Comparison of ENCODE assay signal across 8 cellular contexts in the genomic region with DNA sequence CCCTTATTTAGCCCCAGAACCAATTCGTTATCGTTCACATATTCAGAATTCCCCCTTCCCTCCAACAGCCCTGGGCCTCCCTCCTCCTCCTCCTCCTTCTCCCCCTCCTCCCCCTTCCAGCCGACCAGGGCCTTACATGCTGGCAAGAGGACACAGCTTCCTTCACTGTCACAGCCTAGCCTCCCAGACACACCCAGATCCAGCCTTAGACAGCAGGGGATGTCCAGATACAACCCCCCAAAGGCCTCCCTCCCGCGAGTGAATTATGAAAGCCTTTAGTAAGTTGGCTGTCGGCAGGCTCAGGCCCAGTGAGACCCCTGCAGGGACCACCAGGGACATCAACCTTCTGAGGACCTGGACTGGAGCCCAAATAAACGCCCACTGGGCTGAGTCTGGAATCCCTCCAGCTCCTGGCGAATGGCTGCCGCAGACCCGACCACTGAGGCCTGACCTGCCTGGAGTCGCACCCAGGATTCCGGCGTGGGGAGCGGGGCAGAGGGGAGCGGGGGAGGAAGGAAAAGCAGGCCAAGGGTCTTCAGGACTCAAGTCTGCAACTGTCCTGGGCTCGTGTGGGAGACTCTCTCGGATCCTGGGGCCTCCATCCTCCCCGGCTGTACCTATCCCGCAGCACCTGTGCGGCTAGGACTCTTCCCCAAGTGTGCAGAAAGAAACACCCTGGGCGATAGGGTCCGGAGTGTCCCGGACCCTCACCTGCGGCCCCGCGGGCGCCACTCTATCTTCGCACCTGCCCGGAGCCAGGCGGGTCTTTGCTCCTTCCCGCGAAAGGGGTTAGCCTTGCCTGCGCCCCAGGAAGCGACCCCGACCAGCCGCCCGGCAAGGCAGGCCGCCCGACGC. TPM values are rescaled to one million over a fixed set of nuclear protein-coding genes. Genes with fewer than 3 reads are reported as not detected.
DNase-seq lines count a peak whose midpoint lies in the region; ATAC-seq, FAIRE-seq and TF ChIP-seq lines count a peak whose summit lies in the region.

No MANE protein-coding gene starts in this region.

- no peak overlapping the region for H3K27ac Mint-ChIP-seq in activated naive CD8-positive, alpha-beta T cell

- peak overlapping the region; percentile 63 for H3K4me3 Mint-ChIP-seq in activated naive CD8-positive, alpha-beta T cell

- H3K27me3 ChIP-seq in HUES48 (ENCODE audit: control insufficient read depth, insufficient read depth, low read length) (peaks cover 54% of the 10 kb centered on the region), heart left ventricle (peaks cover 0 to 4% (median 0%) of the 10 kb centered on the region in 9 donors), pancreas (no peaks in the 10 kb centered on the region)

- TF ChIP-seq POLR2A in heart left ventricle (IDR thresholded peaks at IDR 0.05): no peak

- H3K9me3 Mint-ChIP-seq in activated naive CD8-positive, alpha-beta T cell (ENCODE audit: low read depth): no peaks in the 10 kb centered on the region

- H3K4me1 Mint-ChIP-seq in activated naive CD8-positive, alpha-beta T cell (ENCODE audit: low read depth): peaks cover 21% of the 10 kb centered on the region

- TF ChIP-seq CTCF in heart left ventricle (IDR thresholded peaks at IDR 0.05): peak in 1 of 12 donors; percentile 3
- TF ChIP-seq CTCF in pancreas (IDR thresholded peaks at IDR 0.05): no peak

- H3K27ac ChIP-seq in HUES48 (ENCODE audit: low read depth, low read length) (no peak overlapping the region), heart left ventricle (peak overlapping the region; percentile 72 to 92 (median 86)), pancreas (peak overlapping the region in 3 of 4 donors; percentile 65 to 80 (median 72))

- no peaks in the 10 kb centered on the region for H3K36me3 ChIP-seq in HUES48 (ENCODE audit: control insufficient read depth, insufficient read depth, low read length)
- H3K36me3 ChIP-seq in heart left ventricle: no peaks in the 10 kb centered on the region
- no peaks in the 10 kb centered on the region for H3K36me3 ChIP-seq in pancreas

- no peak for FAIRE-seq in pancreas (lab: Jason Lieb, UNC)

- 0 to 4% (median 3%) methylated on average over 12 to 40 of the region's 40 CpGs for WGBS in heart left ventricle, 4 donors
- 4 to 6% methylated on average over 28 to 40 of the region's 40 CpGs for WGBS in pancreas, 2 donors

- peak; percentile 1 for ATAC-seq in GM18867 (IDR thresholded peaks at IDR 0.05; ENCODE audit: unreplicated experiment)
- peak; percentile 22 to 67 (median 48) for ATAC-seq in heart left ventricle
- peak; percentile 9 to 59 (median 35) for ATAC-seq in pancreas

- H3K36me3 Mint-ChIP-seq in activated naive CD8-positive, alpha-beta T cell: no peaks in the 10 kb centered on the region

- H3K9me3 ChIP-seq in HUES48 (ENCODE audit: control insufficient read depth, insufficient read depth, low read length): no peaks in the 10 kb centered on the region
- H3K9me3 ChIP-seq in heart left ventricle: no peaks in the 10 kb centered on the region
- H3K9me3 ChIP-seq in pancreas: no peaks in the 10 kb centered on the region

- H3K9ac ChIP-seq in HUES48 (ENCODE audit: low read depth, low read length): no peak overlapping the region

- intact Hi-C loops in heart left ventricle (cut with DNase I) (loop anchor here in 3 of 10 donors (5.0 kb wide), 4 partner anchors 36 to 91 kb away; a partner anchor contains a TSS), pancreas (cut with DNase I) (no loop called here)

- DNase-seq in AG20443 (ENCODE audit: low spot score): peak; percentile 53
- DNase-seq in heart left ventricle: peak in 4 of 5 donors; percentile 55 to 60 (median 58)
- DNase-seq in pancreas: peak in 3 of 6 donors; percentile 24 to 34 (median 30)
- no peak for DNase-seq in foreskin melanocyte
- no peak for DNase-seq in stimulated activated CD4-positive, alpha-beta T cell treated with anti-CD3 and anti-CD28 coated beads, Interleukin-4, amount 100 ng/mL, for 4 hours

- H3K4me3 ChIP-seq in HUES48 (ENCODE audit: low read depth, low read length) (peak overlapping the region; percentile 77), heart left ventricle (peak overlapping the region; percentile 65 to 98 (median 90)), pancreas (peak overlapping the region; percentile 63 to 92 (median 86))

- peaks cover 9% of the 10 kb centered on the region for H3K27me3 Mint-ChIP-seq in activated naive CD8-positive, alpha-beta T cell

- H3K4me1 ChIP-seq in HUES48 (ENCODE audit: control insufficient read depth, insufficient read depth, low read length) (peaks cover 15% of the 10 kb centered on the region; the same call in 1 of the 2 replicates), heart left ventricle (peaks cover 0 to 63% (median 44%) of the 10 kb centered on the region in 12 donors), pancreas (peaks cover 0 to 14% (median 6%) of the 10 kb centered on the region in 3 donors)

RNA-seq across cellular contexts. Expression of a gene that starts 0.7 kb away (rescaled TPM):
- total RNA-seq in heart left ventricle (10 to 100 TPM; 24.5 to 47.6 (median 33.8) TPM), pancreas (10 to 100 TPM; 13.1 to 32.8 (median 17.1) TPM)
- polyA plus RNA-seq in heart left ventricle (10 to 100 TPM; 11.0 to 19.2 TPM), pancreas (10 to 100 TPM; 17.9 to 18.6 TPM)

RNA-seq across cellular contexts. Expression of a gene that starts 29.1 kb away (rescaled TPM):
- total RNA-seq in heart left ventricle (under 1 TPM in 1 of 9 donors, not detected in 8; 0.20 TPM), pancreas (1 to 10 TPM in 4 of 6 donors, under 1 TPM in 2; 0.69 to 4.4 (median 1.3) TPM)
- polyA plus RNA-seq in heart left ventricle (under 1 TPM; 0.11 to 0.50 TPM), pancreas (1 to 10 TPM in 1 of 2 donors, under 1 TPM in 1; 0.84 to 1.8 TPM)

RNA-seq across cellular contexts. Expression of a gene that starts 36.8 kb away (rescaled TPM):
- total RNA-seq in heart left ventricle: under 1 TPM in 3 of 9 donors, not detected in 6; 0.24 to 0.50 (median 0.38) TPM
- polyA plus RNA-seq in heart left ventricle: under 1 TPM; 0.03 to 0.08 TPM
- 1 to 10 TPM; 1.5 to 2.8 (median 1.9) TPM for total RNA-seq in pancreas
- 1 to 10 TPM; 1.4 to 5.0 TPM for polyA plus RNA-seq in pancreas

RNA-seq across cellular contexts. Expression of a gene that starts 39.0 kb away (rescaled TPM):
- total RNA-seq in heart left ventricle: 10 to 100 TPM in 6 of 9 donors, 1 to 10 TPM in 3; 5.8 to 19.3 (median 11.2) TPM
- polyA plus RNA-seq in heart left ventricle: 1 to 10 TPM; 6.0 to 8.5 TPM
- 1 to 10 TPM; 2.4 to 6.3 (median 4.1) TPM for total RNA-seq in pancreas
- 1 to 10 TPM; 2.4 to 5.0 TPM for polyA plus RNA-seq in pancreas

RNA-seq across cellular contexts. Expression of a gene that starts 54.1 kb away (rescaled TPM):
- total RNA-seq in heart left ventricle (1 to 10 TPM; 2.9 to 6.8 (median 4.7) TPM), pancreas (10 to 100 TPM; 10.7 to 14.7 (median 11.6) TPM)
- polyA plus RNA-seq in heart left ventricle (1 to 10 TPM; 2.0 to 4.8 TPM), pancreas (10 to 100 TPM; 30.9 to 62.0 TPM)

Comparison
In these comparisons a context has a peak if more than half of its experiments do, and no peak if none do; other contexts are left out.
1. DNase-seq: peak in AG20443 (single experiment) and heart left ventricle (4 of 5); none in foreskin melanocyte (single experiment) and stimulated activated CD4-positive, alpha-beta T cell treated with anti-CD3 and anti-CD28 coated beads, Interleukin-4, amount 100 ng/mL, for 4 hours (0 of 2).
2. Peak in every context shown above with its lines, with median percentiles within 50 percentile points of each other: ATAC-seq and H3K4me3 ChIP-seq.